8 cellular contexts compared by ENCODE assay signal in genomic region chr6:43644940-43645612, GRCh38. TPM values are rescaled to one million over a fixed set of nuclear protein-coding genes. Genes with fewer than 3 reads are reported as not detected.
A peak's percentile ranks its signal among the peaks of the same experiment; 100 is the strongest.
DNase-seq lines count a peak whose midpoint lies in the region; ATAC-seq and TF ChIP-seq lines count a peak whose summit lies in the region.

Gene RSPH9, plus strand, starts transcription at chr6:43645036. Its CDS starts 63 bp downstream, at chr6:43645099.

- peak; percentile 64 for ATAC-seq in GM21619 (IDR thresholded peaks at IDR 0.05; ENCODE audit: unreplicated experiment)
- no peak for ATAC-seq in GM19467 (IDR thresholded peaks at IDR 0.05; ENCODE audit: unreplicated experiment)
- no peak for ATAC-seq in GM18873 (IDR thresholded peaks at IDR 0.05; ENCODE audit: low FRiP score, unreplicated experiment)

- H3K9me3 ChIP-seq in SK-N-MC (ENCODE audit: low read depth, low read length) = no peaks in the 10 kb centered on the region
- no peaks in the 10 kb centered on the region for H3K9me3 ChIP-seq in ascending aorta
- no peaks in the 10 kb centered on the region for H3K9me3 ChIP-seq in smooth muscle cell (replicated peaks; ENCODE audit: low read depth)

- H3K9ac ChIP-seq in SK-N-MC (ENCODE audit: insufficient read length) (no peak within 1 kb of the TSS), smooth muscle cell (ENCODE audit: low read depth) (no peak within 1 kb of the TSS)

- peak within 1 kb of the TSS; percentile 82 for H2AFZ ChIP-seq in smooth muscle cell (ENCODE audit: low read depth)

- H3K27me3 ChIP-seq in ascending aorta = no peaks in the 10 kb centered on the region
- no peaks in the 10 kb centered on the region for H3K27me3 ChIP-seq in smooth muscle cell (ENCODE audit: low read depth)

- H3K79me2 ChIP-seq in smooth muscle cell (ENCODE audit: low read depth) = peaks cover 8% of the 10 kb centered on the region

- 1% methylated on average over 46 of the region's 52 CpGs for WGBS in smooth muscle cell (ENCODE audit: low lambda C conversion rate)

- no peak within 1 kb of the TSS for H3K4me3 ChIP-seq in SK-N-MC
- H3K4me3 ChIP-seq in ascending aorta = peak within 1 kb of the TSS; percentile 57 to 61
- H3K4me3 ChIP-seq in smooth muscle cell = peak within 1 kb of the TSS; percentile 73

- DNase-seq in ACHN (peak; percentile 85), SK-N-MC (ENCODE audit: low read depth, low spot score) (no peak), ascending aorta (ENCODE audit: low spot score in 2 of 2) (peak in 1 of 2 donors; percentile 71), iPS DF 4.7 (ENCODE audit: extremely low read depth, low spot score) (peak; percentile 49), smooth muscle cell (lab: John Stamatoyannopoulos, UW; ENCODE audit: unreplicated experiment) (peak; percentile 58)

- H3K27ac ChIP-seq in SK-N-MC (0 out of 2 replicates have a peak within 1 kb of the TSS, but pooled peaks have one; percentile 11), ascending aorta (no peak within 1 kb of the TSS), smooth muscle cell (ENCODE audit: low read depth) (peak within 1 kb of the TSS; percentile 10)

- peak within 1 kb of the TSS; percentile 89 for H3K4me2 ChIP-seq in smooth muscle cell

- H3K36me3 ChIP-seq in SK-N-MC (ENCODE audit: insufficient read depth, low read length) = peaks cover 22% of the 10 kb centered on the region
- peaks cover 6 to 25% of the 10 kb centered on the region in 2 donors for H3K36me3 ChIP-seq in ascending aorta
- no peaks in the 10 kb centered on the region for H3K36me3 ChIP-seq in smooth muscle cell (ENCODE audit: low read depth)

- in situ Hi-C loops in ACHN (cut with HindIII; ENCODE audit: low pct_ligation_motif_present, low pct_unique_long_range_greater_than_20kb, low sequenced_read_pairs) = no loop called here

- H3K4me1 ChIP-seq in ascending aorta (peaks cover 0 to 8% of the 10 kb centered on the region in 2 donors), smooth muscle cell (ENCODE audit: low read depth) (peaks cover 4% of the 10 kb centered on the region)

- TF ChIP-seq CTCF in ascending aorta (IDR thresholded peaks at IDR 0.05) (no peak), smooth muscle cell (IDR thresholded peaks at IDR 0.05; ENCODE audit: borderline replicate concordance, insufficient read depth, poor library complexity, severe bottlenecking) (no peak)

- H3F3A ChIP-seq in smooth muscle cell (ENCODE audit: low read depth) = peaks cover 23% of the 10 kb centered on the region

- intact Hi-C loops in ascending aorta (cut with DNase I) = no loop called here

- H4K20me1 ChIP-seq in smooth muscle cell (ENCODE audit: low read depth) = peaks cover 15% of the 10 kb centered on the region

RNA-seq across cellular contexts. Expression of gene RSPH9, which starts in this region (rescaled TPM):
- total RNA-seq in ascending aorta (not detected), smooth muscle cell (0.76 and 1.9 TPM in 2 replicates)
- polyA plus RNA-seq in smooth muscle cell = 2.5 and 3.4 TPM in 2 replicates

Comparison
In these comparisons a context has a peak if more than half of its experiments do, and no peak if none do; other contexts are left out.
1. H3K27ac ChIP-seq: peak in SK-N-MC (single experiment) and smooth muscle cell (single experiment); none in ascending aorta (0 of 2).